Comparison of ENCODE assay signal across 1 cellular context in genomic region chr2:189440947-189441708, GRCh38.
TF ChIP-seq lines count a peak whose summit lies in the region.

Gene WDR75, plus strand, starts transcription at chr2:189441474. Its CDS starts 19 bp downstream, at chr2:189441493.

TF ChIP-seq in K562, 482 proteins besides CTCF, POLR2A, EP300 and RAD21 (continued from another document and continues in another):
- TF ChIP-seq CUX1 (CRISPR knock-in tag; IDR thresholded peaks at IDR 0.05) (no peak), BHLHE40 (IDR thresholded peaks at IDR 0.05; ENCODE audit: low read length) (peak; percentile 37), ZNF197 (CRISPR knock-in tag; IDR thresholded peaks at IDR 0.05; ENCODE audit: low read depth) (no peak), ZBTB17 (CRISPR knock-in tag; IDR thresholded peaks at IDR 0.05) (no peak), PHF20 (IDR thresholded peaks at IDR 0.05; ENCODE audit: partially characterized antibody) (peak; percentile 92), PML (IDR thresholded peaks at IDR 0.05; ENCODE audit: low read length) (peak; percentile 57), NFIX (CRISPR knock-in tag; IDR thresholded peaks at IDR 0.05; ENCODE audit: low read depth) (no peak), ZNF707 (CRISPR knock-in tag; conservative IDR thresholded peaks at IDR 0.05) (no peak), CREM (IDR thresholded peaks at IDR 0.05; ENCODE audit: low read depth) (peak; percentile 99), RBM17 (IDR thresholded peaks at IDR 0.05; ENCODE audit: borderline replicate concordance, low read depth, low read length) (no peak), TARDBP (IDR thresholded peaks at IDR 0.05) (no peak), TGIF2 (CRISPR knock-in tag; IDR thresholded peaks at IDR 0.05) (no peak), ZKSCAN8 (CRISPR knock-in tag; IDR thresholded peaks at IDR 0.05) (no peak), DPF2 (IDR thresholded peaks at IDR 0.05) (no peak), MTA2 (IDR thresholded peaks at IDR 0.05; ENCODE audit: low read depth) (no peak), ZNF507 (tag; conservative IDR thresholded peaks at IDR 0.05) (no peak), ZBTB34 (CRISPR knock-in tag; IDR thresholded peaks at IDR 0.05) (no peak), ESRRA (IDR thresholded peaks at IDR 0.05; ENCODE audit: borderline replicate concordance, low read depth) (peak; percentile 66; the same call in 1 of the 2 replicates), ZC3H4 (CRISPR knock-in tag; IDR thresholded peaks at IDR 0.05; ENCODE audit: borderline replicate concordance) (no peak), JUNB (CRISPR knock-in tag; conservative IDR thresholded peaks at IDR 0.05) (no peak), HMGXB4 (CRISPR knock-in tag; IDR thresholded peaks at IDR 0.05) (no peak), CREB3 (tag; conservative IDR thresholded peaks at IDR 0.05; ENCODE audit: low read depth) (no peak), TEAD2 (tag; IDR thresholded peaks at IDR 0.05) (no peak), HCFC1 (IDR thresholded peaks at IDR 0.05; ENCODE audit: low read depth, low read length) (peak; percentile 78), CHD7 (IDR thresholded peaks at IDR 0.05; ENCODE audit: low read depth, low read length) (no peak), HLTF (IDR thresholded peaks at IDR 0.05) (no peak), ZFP36 (IDR thresholded peaks at IDR 0.05; ENCODE audit: low read depth, low read length, partially characterized antibody) (no peak), ZNF253 (CRISPR knock-in tag; conservative IDR thresholded peaks at IDR 0.05) (no peak), BRD9 (IDR thresholded peaks at IDR 0.05; ENCODE audit: low read depth, partially characterized antibody) (no peak), MBD1 (CRISPR knock-in tag; IDR thresholded peaks at IDR 0.05) (no peak), SOX6 (IDR thresholded peaks at IDR 0.05) (peak; percentile 26; the same call in 1 of the 2 replicates), ZBTB8A (IDR thresholded peaks at IDR 0.05; ENCODE audit: partially characterized antibody) (no peak), ZNF408 (CRISPR knock-in tag; IDR thresholded peaks at IDR 0.05; ENCODE audit: low read depth) (no peak), ATF4 (CRISPR knock-in tag; IDR thresholded peaks at IDR 0.05) (no peak)
